In genomic region chr4:2824329-2825183, GRCh38 we compare ENCODE assay signal across 2 cellular contexts.
TF ChIP-seq lines count a peak whose summit lies in the region.

No MANE protein-coding gene starts in this region.

TF ChIP-seq in K562, 482 proteins besides CTCF, POLR2A, EP300 and RAD21:
- TF ChIP-seq GABPB2 (CRISPR knock-in tag; conservative IDR thresholded peaks at IDR 0.05) (no peak), ZNF408 (CRISPR knock-in tag; IDR thresholded peaks at IDR 0.05; ENCODE audit: low read depth) (no peak), POLR2G (IDR thresholded peaks at IDR 0.05; ENCODE audit: low read depth, low read length) (0 out of 2 replicates have a peak, but pooled peaks have one; percentile 2), GTF2E2 (tag; IDR thresholded peaks at IDR 0.05) (no peak), ZC3H4 (CRISPR knock-in tag; IDR thresholded peaks at IDR 0.05; ENCODE audit: borderline replicate concordance) (no peak), ZNF609 (CRISPR knock-in tag; IDR thresholded peaks at IDR 0.05; ENCODE audit: borderline replicate concordance) (no peak)
- TF ChIP-seq, protein P1, sequence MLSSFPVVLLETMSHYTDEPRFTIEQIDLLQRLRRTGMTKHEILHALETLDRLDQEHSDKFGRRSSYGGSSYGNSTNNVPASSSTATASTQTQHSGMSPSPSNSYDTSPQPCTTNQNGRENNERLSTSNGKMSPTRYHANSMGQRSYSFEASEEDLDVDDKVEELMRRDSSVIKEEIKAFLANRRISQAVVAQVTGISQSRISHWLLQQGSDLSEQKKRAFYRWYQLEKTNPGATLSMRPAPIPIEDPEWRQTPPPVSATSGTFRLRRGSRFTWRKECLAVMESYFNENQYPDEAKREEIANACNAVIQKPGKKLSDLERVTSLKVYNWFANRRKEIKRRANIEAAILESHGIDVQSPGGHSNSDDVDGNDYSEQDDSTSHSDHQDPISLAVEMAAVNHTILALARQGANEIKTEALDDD (IDR thresholded peaks at IDR 0.05), result no peak
- TF ChIP-seq, protein P2, sequence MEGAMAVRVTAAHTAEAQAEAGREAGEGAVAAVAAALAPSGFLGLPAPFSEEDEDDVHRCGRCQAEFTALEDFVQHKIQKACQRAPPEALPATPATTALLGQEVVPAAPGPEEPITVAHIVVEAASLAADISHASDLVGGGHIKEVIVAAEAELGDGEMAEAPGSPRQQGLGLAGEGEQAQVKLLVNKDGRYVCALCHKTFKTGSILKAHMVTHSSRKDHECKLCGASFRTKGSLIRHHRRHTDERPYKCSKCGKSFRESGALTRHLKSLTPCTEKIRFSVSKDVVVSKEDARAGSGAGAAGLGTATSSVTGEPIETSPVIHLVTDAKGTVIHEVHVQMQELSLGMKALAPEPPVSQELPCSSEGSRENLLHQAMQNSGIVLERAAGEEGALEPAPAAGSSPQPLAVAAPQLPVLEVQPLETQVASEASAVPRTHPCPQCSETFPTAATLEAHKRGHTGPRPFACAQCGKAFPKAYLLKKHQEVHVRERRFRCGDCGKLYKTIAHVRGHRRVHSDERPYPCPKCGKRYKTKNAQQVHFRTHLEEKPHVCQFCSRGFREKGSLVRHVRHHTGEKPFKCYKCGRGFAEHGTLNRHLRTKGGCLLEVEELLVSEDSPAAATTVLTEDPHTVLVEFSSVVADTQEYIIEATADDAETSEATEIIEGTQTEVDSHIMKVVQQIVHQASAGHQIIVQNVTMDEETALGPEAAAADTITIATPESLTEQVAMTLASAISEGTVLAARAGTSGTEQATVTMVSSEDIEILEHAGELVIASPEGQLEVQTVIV (CRISPR knock-in tag; IDR thresholded peaks at IDR 0.05; ENCODE audit: borderline replicate concordance), result no peak

TF ChIP-seq in HepG2, 621 proteins besides CTCF, POLR2A, EP300 and RAD21:
- 0 out of 2 replicates have a peak, but pooled peaks have one; percentile 32 for TF ChIP-seq RBFOX2 (IDR thresholded peaks at IDR 0.05; ENCODE audit: low read depth, low read length)
- TF ChIP-seq, protein P3, sequence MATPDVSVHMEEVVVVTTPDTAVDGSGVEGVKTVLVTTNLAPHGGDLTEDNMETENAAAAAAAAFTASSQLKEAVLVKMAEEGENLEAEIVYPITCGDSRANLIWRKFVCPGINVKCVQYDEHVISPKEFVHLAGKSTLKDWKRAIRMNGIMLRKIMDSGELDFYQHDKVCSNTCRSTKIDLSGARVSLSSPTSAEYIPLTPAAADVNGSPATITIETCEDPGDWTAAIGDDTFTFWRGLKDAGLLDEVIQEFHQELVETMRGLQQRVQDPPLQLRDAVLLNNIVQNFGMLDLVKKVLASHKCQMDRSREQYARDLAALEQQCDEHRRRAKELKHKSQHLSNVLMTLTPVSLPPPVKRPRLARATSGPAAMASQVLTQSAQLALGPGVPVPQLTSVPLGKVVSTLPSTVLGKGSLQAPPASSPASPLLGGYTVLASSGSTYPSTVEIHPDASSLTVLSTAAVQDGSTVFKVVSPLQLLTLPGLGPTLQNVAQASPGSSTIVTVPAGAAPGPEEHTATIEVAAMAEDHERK (CRISPR knock-in tag; IDR thresholded peaks at IDR 0.05; ENCODE audit: low read depth), result no peak
- no peak for TF ChIP-seq ZNF570 (CRISPR knock-in tag; IDR thresholded peaks at IDR 0.05; ENCODE audit: borderline replicate concordance)
- no peak for TF ChIP-seq ZNF883 (CRISPR knock-in tag; IDR thresholded peaks at IDR 0.05; ENCODE audit: not compliant biosample characterization)
